Comparison of ENCODE assay signal across 19 cellular contexts in the genomic region with DNA sequence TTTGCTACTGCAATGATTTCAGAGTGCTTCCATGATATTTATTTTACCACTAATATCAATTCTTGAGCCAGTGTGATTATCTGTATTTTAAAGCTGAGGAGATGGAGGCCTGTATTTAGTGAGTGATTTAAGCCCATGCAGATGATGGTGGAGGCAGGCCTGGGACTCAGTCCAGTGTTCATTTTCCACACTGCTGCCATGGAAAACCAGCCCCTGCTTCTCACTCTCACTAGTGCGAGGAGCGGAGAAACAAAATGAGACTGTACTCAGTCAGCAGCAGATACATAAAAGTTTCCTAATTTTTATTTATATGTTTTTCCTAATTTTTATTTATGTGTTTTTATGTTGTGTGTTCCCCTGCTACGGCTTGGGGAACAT. TPM values are rescaled to one million over a fixed set of nuclear protein-coding genes. Genes with fewer than 3 reads are reported as not detected.
A peak's percentile ranks its signal among the peaks of the same experiment; 100 is the strongest.
DNase-seq lines count a peak whose midpoint lies in the region; ATAC-seq and TF ChIP-seq lines count a peak whose summit lies in the region.
"Had no signal": no experiment of that assay in that cellular context is flagged by ENCODE, and none has a peak within 500 bp of the region (broad histone marks: within the 10 kb centered on the region; RNA-seq: fewer than 3 reads in every experiment).

No MANE protein-coding gene starts in this region.

- peaks cover 4% of the 10 kb centered on the region for H3K9me3 Mint-ChIP-seq in activated CD4-positive, alpha-beta T cell treated with anti-CD3 and anti-CD28 coated beads for 36 hours (ENCODE audit: low read depth)
- peaks cover 0 to 3% (median 0%) of the 10 kb centered on the region in 7 donors for H3K9me3 Mint-ChIP-seq in CD14-positive monocyte
- peaks cover 6 to 20% (median 10%) of the 10 kb centered on the region in 5 experiments for H3K9me3 Mint-ChIP-seq in brain

- H3K4me3 Mint-ChIP-seq in activated CD4-positive, alpha-beta T cell treated with anti-CD3 and anti-CD28 coated beads for 36 hours: no peak overlapping the region
- H3K4me3 Mint-ChIP-seq in CD14-positive monocyte (peak overlapping the region in 1 of 2 donors; percentile 69), brain (no peak overlapping the region)
- H3K4me3 Mint-ChIP-seq: CD8-positive, alpha-beta memory T cell had no signal

- intact Hi-C loops in activated CD4-positive, alpha-beta T cell treated with anti-CD3 and anti-CD28 coated beads for 36 hours (cut with DNase I, micrococcal nuclease): no loop called here
- intact Hi-C loops in CD14-positive monocyte (cut with micrococcal nuclease): no loop called here

- no peak for TF ChIP-seq CTCF in CD14-positive monocyte (IDR thresholded peaks at IDR 0.05)
- no peak for TF ChIP-seq CTCF in brain (conservative IDR thresholded peaks at IDR 0.05)
- TF ChIP-seq CTCF in GM10248 (IDR thresholded peaks at IDR 0.05; ENCODE audit: control extremely low read depth, extremely low read depth, low read depth, missing control alignments): no peak

- H3K36me3 ChIP-seq in subcutaneous abdominal adipose tissue (ENCODE audit: control insufficient read depth in 5 of 5, insufficient read depth in 5 of 5, low read length in 5 of 5): peaks cover 0 to 6% (median 0%) of the 10 kb centered on the region in 5 donors

- H3K9me3 ChIP-seq in subcutaneous abdominal adipose tissue (ENCODE audit: control insufficient read depth in 5 of 5, low read length in 5 of 5): no peaks in the 10 kb centered on the region

- peak overlapping the region; percentile 80 for H3K27ac Mint-ChIP-seq in activated CD4-positive, alpha-beta T cell treated with anti-CD3 and anti-CD28 coated beads for 36 hours
- peak overlapping the region; percentile 92 to 98 (median 97) for H3K27ac Mint-ChIP-seq in CD14-positive monocyte
- peak overlapping the region in 3 of 5 experiments; percentile 15 to 78 (median 35) for H3K27ac Mint-ChIP-seq in brain
- H3K27ac Mint-ChIP-seq: CD8-positive, alpha-beta memory T cell had no signal

- no peaks in the 10 kb centered on the region for H3K27me3 ChIP-seq in subcutaneous abdominal adipose tissue (ENCODE audit: control insufficient read depth in 5 of 5, insufficient read depth in 4 of 5, low read length in 5 of 5)
- H3K27me3 ChIP-seq: BLaER1 had no signal

- peaks cover 76% of the 10 kb centered on the region for H3K36me3 Mint-ChIP-seq in activated CD4-positive, alpha-beta T cell treated with anti-CD3 and anti-CD28 coated beads for 36 hours (ENCODE audit: low read depth)
- H3K36me3 Mint-ChIP-seq in CD14-positive monocyte (peaks cover 21 to 26% of the 10 kb centered on the region in 2 donors), brain (peaks cover 51% of the 10 kb centered on the region)

- ATAC-seq in activated CD4-positive, alpha-beta T cell treated with anti-CD3 and anti-CD28 coated beads for 36 hours: no peak
- no peak for ATAC-seq in HG03378 (IDR thresholded peaks at IDR 0.05; ENCODE audit: unreplicated experiment)

- H3K27me3 Mint-ChIP-seq in activated CD4-positive, alpha-beta T cell treated with anti-CD3 and anti-CD28 coated beads for 36 hours: no peaks in the 10 kb centered on the region
- peaks cover 0 to 2% (median 2%) of the 10 kb centered on the region in 3 donors for H3K27me3 Mint-ChIP-seq in CD14-positive monocyte (ENCODE audit: low read depth in 3 of 3)
- H3K27me3 Mint-ChIP-seq in brain: no peaks in the 10 kb centered on the region
- H3K27me3 Mint-ChIP-seq: CD8-positive, alpha-beta memory T cell had no signal

- no peak overlapping the region for H3K4me3 ChIP-seq in subcutaneous abdominal adipose tissue (ENCODE audit: low read depth in 1 of 5, low read length in 5 of 5)
- H3K4me3 ChIP-seq: BLaER1 had no signal

- H3K27ac ChIP-seq in subcutaneous abdominal adipose tissue (ENCODE audit: low read depth, low read length): peak overlapping the region; percentile 58
- H3K27ac ChIP-seq: BLaER1, HL-60, RWPE1 had no signal

- CTCF ChIA-PET in activated CD4-positive, alpha-beta T cell treated with anti-CD3 and anti-CD28 coated beads for 36 hours (lab: Charles Lee): interaction anchor here (1.3 kb wide), 1 partner anchor 19 kb away, joined by 5 read pairs; no protein-coding TSS in a partner anchor
- CTCF ChIA-PET in GM10248 (lab: Yijun Ruan, JAX): no interaction called here

- H3K4me1 ChIP-seq in subcutaneous abdominal adipose tissue (ENCODE audit: control insufficient read depth in 5 of 5, insufficient read depth in 5 of 5, low read length in 5 of 5): peaks cover 2 to 37% (median 22%) of the 10 kb centered on the region in 5 donors

- DNase-seq in activated CD4-positive, alpha-beta T cell treated with anti-CD3 and anti-CD28 coated beads for 36 hours: no peak
- no peak for DNase-seq in activated CD4-positive, alpha-beta T cell treated with anti-CD3 and anti-CD28 coated beads, Interleukin-2, amount 50 U/mL, for 1 hour
- DNase-seq in CD14-positive monocyte (ENCODE audit: low spot score) (no peak), GOT3 (lab: John Stamatoyannopoulos, UW) (no peak), GM10248 (ENCODE audit: extremely low spot score) (no peak)
- DNase-seq: CD8-positive, alpha-beta memory T cell; DMS79; HCEC 1CT; NCI-H1105 treated with DMSO at 0.1 percent for 48 hours; NCI-H1694 treated with DMSO at 0.1 percent for 48 hours; NCI-H345; NCI-H526 treated with DMSO at 0.1 percent for 48 hours; OCI-M1 had no signal

- H3K9ac ChIP-seq in subcutaneous abdominal adipose tissue (ENCODE audit: low read length in 5 of 5): no peak overlapping the region
- H3K9ac ChIP-seq: BLaER1 had no signal

- peaks cover 58% of the 10 kb centered on the region for H3K4me1 Mint-ChIP-seq in activated CD4-positive, alpha-beta T cell treated with anti-CD3 and anti-CD28 coated beads for 36 hours
- H3K4me1 Mint-ChIP-seq in CD14-positive monocyte (peaks cover 54% of the 10 kb centered on the region), brain (peaks cover 27% of the 10 kb centered on the region)

- POLR2A ChIA-PET in activated CD4-positive, alpha-beta T cell treated with anti-CD3 and anti-CD28 coated beads for 36 hours (lab: Charles Lee): no interaction called here
- POLR2A ChIA-PET in GM10248 (lab: Yijun Ruan, JAX): no interaction called here

RNA-seq across cellular contexts. Expression of gene LRRC8B, which starts 32.8 kb away (rescaled TPM):
- total RNA-seq in activated CD4-positive, alpha-beta T cell treated with anti-CD3 and anti-CD28 coated beads for 36 hours: 10 to 100 TPM; 38.9 to 41.5 TPM
- polyA plus RNA-seq in CD14-positive monocyte (1 to 10 TPM; 4.5 to 7.9 TPM), brain (ENCODE audit: insufficient read depth, low read depth, low replicate concordance) (7.0 TPM)

Comparison
In these comparisons a context has a peak if more than half of its experiments do, and no peak if none do; other contexts are left out.
1. H3K27ac Mint-ChIP-seq: peak in every context shown above with its lines; median percentile 97 in CD14-positive monocyte; 80 in activated CD4-positive, alpha-beta T cell treated with anti-CD3 and anti-CD28 coated beads for 36 hours; 35 in brain.